In the genomic region with DNA sequence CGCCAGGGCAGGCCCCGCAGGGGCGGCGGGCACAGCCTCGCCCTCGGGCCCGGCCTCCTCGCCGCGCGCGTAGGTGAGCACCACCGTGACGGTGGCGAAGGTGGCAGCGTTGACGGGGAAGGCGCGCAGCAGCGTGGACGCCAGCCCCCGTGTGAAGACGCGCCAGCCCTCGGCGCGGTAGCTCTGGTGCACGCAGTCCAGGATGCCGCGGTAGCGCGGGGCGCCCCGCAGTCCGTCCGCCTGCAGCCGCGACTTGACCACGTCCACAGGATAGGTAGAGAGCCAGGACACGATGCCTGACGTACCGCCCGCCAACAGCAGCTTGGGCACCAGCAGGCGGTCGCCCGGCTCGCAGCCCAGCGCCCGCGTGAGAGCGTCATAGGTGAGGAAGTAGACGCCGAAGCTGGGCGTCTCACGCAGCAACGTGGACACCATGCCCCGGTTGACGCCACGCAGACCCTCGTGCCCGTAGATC, we compare ENCODE assay signal across 17 cellular contexts. TPM values are rescaled to one million over a fixed set of nuclear protein-coding genes. Genes with fewer than 3 reads are reported as not detected.
"Had no signal": no experiment of that assay in that cellular context is flagged by ENCODE, and none has a peak within 500 bp of the region (broad histone marks: within the 10 kb centered on the region; RNA-seq: fewer than 3 reads in every experiment).

No MANE protein-coding gene starts in this region.

- H3K4me3 Mint-ChIP-seq: activated CD8-positive, alpha-beta T cell treated with anti-CD3 and anti-CD28 coated beads for 36 hours; activated T-helper 17 cell treated with anti-CD3 and anti-CD28 coated beads, Interleukin-2, amount 50 U/mL, for 72 hours; immature natural killer cell had no signal

- H3K27ac Mint-ChIP-seq: activated CD8-positive, alpha-beta T cell treated with anti-CD3 and anti-CD28 coated beads for 36 hours; activated naive CD4-positive, alpha-beta T cell treated with anti-CD3 and anti-CD28 coated beads, Interleukin-2, amount 50 U/mL, for 72 hours; activated T-helper 17 cell treated with anti-CD3 and anti-CD28 coated beads, Interleukin-2, amount 50 U/mL, for 72 hours; immature natural killer cell had no signal

- H3K4me1 Mint-ChIP-seq: activated T-helper 17 cell treated with anti-CD3 and anti-CD28 coated beads, Interleukin-2, amount 50 U/mL, for 72 hours had no signal

- H3K27me3 ChIP-seq: pancreas, SJSA1 had no signal

- H3K27ac ChIP-seq: pancreas, SJSA1, skin epidermis had no signal

- ATAC-seq: activated CD8-positive, alpha-beta T cell treated with anti-CD3 and anti-CD28 coated beads for 36 hours; activated naive CD4-positive, alpha-beta T cell treated with anti-CD3 and anti-CD28 coated beads, Interleukin-2, amount 50 U/mL, for 72 hours; activated T-helper 17 cell treated with anti-CD3 and anti-CD28 coated beads, Interleukin-2, amount 50 U/mL, for 72 hours; esophagus mucosa; left colon; pancreas had no signal

- H3K9me3 ChIP-seq: pancreas, SJSA1 had no signal

- H3K27me3 Mint-ChIP-seq: activated CD8-positive, alpha-beta T cell treated with anti-CD3 and anti-CD28 coated beads for 36 hours; activated T-helper 17 cell treated with anti-CD3 and anti-CD28 coated beads, Interleukin-2, amount 50 U/mL, for 72 hours had no signal

- H3K9me3 Mint-ChIP-seq: activated CD8-positive, alpha-beta T cell treated with anti-CD3 and anti-CD28 coated beads for 36 hours; activated naive CD4-positive, alpha-beta T cell treated with anti-CD3 and anti-CD28 coated beads, Interleukin-2, amount 50 U/mL, for 72 hours; activated T-helper 17 cell treated with anti-CD3 and anti-CD28 coated beads, Interleukin-2, amount 50 U/mL, for 72 hours; immature natural killer cell; neural crest cell had no signal

- DNase-seq: activated CD4-positive, alpha-beta T cell treated with anti-CD3 and anti-CD28 coated beads for 4 hours; activated CD8-positive, alpha-beta memory T cell treated with anti-CD3 and anti-CD28 coated beads, Interleukin-2, amount 50 U/mL, for 4 hours; activated CD8-positive, alpha-beta T cell treated with anti-CD3 and anti-CD28 coated beads for 36 hours; immature natural killer cell; mesendoderm; T-helper 9 cell; trophoblast cell had no signal

- H3K4me3 ChIP-seq: pancreas, SJSA1, skin epidermis had no signal

RNA-seq across cellular contexts. Expression of a gene that starts 30.8 kb away (rescaled TPM):
- total RNA-seq: activated CD8-positive, alpha-beta T cell treated with anti-CD3 and anti-CD28 coated beads for 36 hours; activated T-helper 17 cell treated with anti-CD3 and anti-CD28 coated beads, Interleukin-2, amount 50 U/mL, for 72 hours; cerebellum; esophagus mucosa; neural crest cell; renal cortical epithelial cell; SJSA1 had no signal
- polyA plus RNA-seq: immature natural killer cell had no signal
